Comparison of ENCODE assay signal across 19 cellular contexts in genomic region chr5:139155333-139155732, GRCh38. TPM values are rescaled to one million over a fixed set of nuclear protein-coding genes. Genes with fewer than 3 reads are reported as not detected.
DNase-seq lines count a peak whose midpoint lies in the region; ATAC-seq, FAIRE-seq and TF ChIP-seq lines count a peak whose summit lies in the region.
"Had no signal": no experiment of that assay in that cellular context is flagged by ENCODE, and none has a peak within 500 bp of the region (broad histone marks: within the 10 kb centered on the region; RNA-seq: fewer than 3 reads in every experiment).

No MANE protein-coding gene starts in this region.

- peak; percentile 33 for ATAC-seq in esophagus mucosa
- ATAC-seq in GM21381 (IDR thresholded peaks at IDR 0.05; ENCODE audit: unreplicated experiment) = no peak
- ATAC-seq: CD8-positive, alpha-beta T cell; GM12878 had no signal

- peak; percentile 86 for DNase-seq in NCI-H82 (lab: John Stamatoyannopoulos, UW)
- DNase-seq in GM20000 (ENCODE audit: low spot score) = no peak
- no peak for DNase-seq in D721Med (ENCODE audit: insufficient read length, low spot score)
- DNase-seq: CD4-positive, CD25-positive, alpha-beta regulatory T cell; CD8-positive, alpha-beta T cell; DMS153; EL; GDM1; GM23248; H7; HCEC 1CT had no signal

- H3K9me3 ChIP-seq in HEK293 (ENCODE audit: control insufficient read depth, insufficient read depth, low read depth, low read length) = no peaks in the 10 kb centered on the region
- H3K9me3 ChIP-seq: BLaER1 had no signal

- no peaks in the 10 kb centered on the region for H3K36me3 ChIP-seq in HEK293 (ENCODE audit: control insufficient read depth in 2 of 2, insufficient read depth in 1 of 2, low read length in 2 of 2)
- H3K36me3 ChIP-seq: BLaER1 had no signal

- no peak overlapping the region for H3K4me3 ChIP-seq in HEK293 (ENCODE audit: low read depth, low read length)
- H3K4me3 ChIP-seq: BLaER1, GM12878, GM23248 had no signal

- FAIRE-seq in D721Med (lab: Jason Lieb, UNC) = no peak
- FAIRE-seq: GM12878, GM18507, H1 had no signal

- no peaks in the 10 kb centered on the region for H3K4me1 ChIP-seq in HEK293 (ENCODE audit: control insufficient read depth, insufficient read depth, low read length)
- H3K4me1 ChIP-seq: BLaER1 had no signal

- CTCF ChIA-PET in HEK293 (lab: Yijun Ruan, JAX) = no interaction called here

- no peak for TF ChIP-seq CTCF in HEK293 (tag by site-specific recombination; IDR thresholded peaks at IDR 0.05)
- TF ChIP-seq CTCF in GM20000 (IDR thresholded peaks at IDR 0.05; ENCODE audit: extremely low read depth, missing control alignments) = no peak
- no peak for TF ChIP-seq CTCF in D721Med (IDR thresholded peaks at IDR 0.05; ENCODE audit: insufficient read depth, missing control alignments)

- POLR2A ChIA-PET in HEK293 (lab: Yijun Ruan, JAX) = no interaction called here

- no peak overlapping the region for H3K27ac ChIP-seq in HEK293 (ENCODE audit: extremely low read depth, low read depth, low read length)
- H3K27ac ChIP-seq: BLaER1, C4-2B, GM23248 had no signal

TF ChIP-seq in HEK293, 187 proteins besides CTCF, POLR2A, EP300 and RAD21:
- TF ChIP-seq ZNF596 (tag by site-specific recombination; IDR thresholded peaks at IDR 0.05) (peak; percentile 98), ZNF510 (tag by site-specific recombination; IDR thresholded peaks at IDR 0.05; ENCODE audit: insufficient replicate concordance) (no peak)

RNA-seq across cellular contexts. Expression of gene SIL1, which starts 42.8 kb away (rescaled TPM):
- total RNA-seq in esophagus mucosa = 29.3 TPM
